ENCODE assay signal across 1 cellular context in genomic region chr3:179348325-179349013, GRCh38.
TF ChIP-seq lines count a peak whose summit lies in the region.

No MANE protein-coding gene starts in this region.

TF ChIP-seq in endothelial cell of umbilical vein, 7 proteins besides CTCF, POLR2A, EP300 and RAD21 (continued from another document):
- no peak for TF ChIP-seq GATA2 (IDR thresholded peaks at IDR 0.05; ENCODE audit: insufficient read depth, insufficient read length, low read depth, low read length)
- TF ChIP-seq POLR2AphosphoS5 (IDR thresholded peaks at IDR 0.05; ENCODE audit: insufficient read depth, low read depth, low read length): no peak
